In the genomic region with DNA sequence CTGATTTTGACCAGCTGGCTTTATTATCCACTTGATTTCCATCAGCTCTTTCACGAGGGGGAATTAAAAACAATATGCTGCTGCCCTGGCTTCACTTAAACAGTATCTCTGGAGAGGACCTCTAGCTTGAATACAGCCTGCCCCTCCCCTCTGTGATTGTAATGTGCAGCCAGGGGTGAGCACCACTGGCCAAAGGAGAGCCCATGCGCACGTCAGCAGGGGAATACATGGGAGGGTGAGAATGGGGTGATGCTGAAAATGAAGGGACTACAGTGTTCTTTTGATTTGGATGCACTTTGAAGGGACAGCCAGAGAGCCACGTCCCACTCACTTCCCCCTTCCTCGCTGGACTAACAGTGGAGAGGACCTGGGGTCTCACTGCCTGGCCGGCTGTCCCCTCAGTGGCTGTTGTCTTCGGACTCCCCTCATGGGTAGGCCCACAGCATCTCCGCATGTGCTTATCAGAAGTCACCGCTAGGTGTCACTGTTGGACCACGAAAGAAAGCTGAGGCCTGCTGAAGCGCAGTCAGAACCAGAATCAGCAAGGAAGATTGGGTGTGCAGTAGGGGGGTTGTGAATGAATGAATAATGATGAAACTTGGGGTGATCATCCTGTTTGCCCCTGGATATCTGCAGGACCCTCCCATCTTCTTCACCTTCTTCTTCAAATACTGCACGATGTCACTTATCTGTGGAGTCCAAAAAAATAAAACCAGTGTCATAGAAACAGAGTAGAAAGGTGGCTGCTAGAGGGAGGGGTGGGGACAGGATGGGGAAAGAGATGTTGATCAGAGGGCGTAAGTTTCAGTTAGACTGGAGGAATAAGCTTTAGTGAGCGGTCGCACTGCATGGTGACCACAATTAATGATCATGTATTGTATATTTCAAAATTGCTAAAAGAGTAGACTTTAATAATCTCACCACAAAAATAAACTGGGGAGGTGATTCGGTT, we compare ENCODE assay signal across 8 cellular contexts. TPM values are rescaled to one million over a fixed set of nuclear protein-coding genes. Genes with fewer than 3 reads are reported as not detected.
DNase-seq lines count a peak whose midpoint lies in the region; ATAC-seq and TF ChIP-seq lines count a peak whose summit lies in the region.

No MANE protein-coding gene starts in this region.

- no peak overlapping the region for H3K4me3 Mint-ChIP-seq in activated CD4-positive, alpha-beta memory T cell treated with anti-CD3 and anti-CD28 coated beads for 36 hours
- no peak overlapping the region for H3K4me3 Mint-ChIP-seq in memory B cell

- intact Hi-C loops in activated CD4-positive, alpha-beta memory T cell treated with anti-CD3 and anti-CD28 coated beads for 36 hours (cut with micrococcal nuclease): loop anchor here (1.0 to 2.0 kb wide), 4 partner anchors 427 to 947 kb away; no protein-coding TSS in a partner anchor
- intact Hi-C loops in dorsolateral prefrontal cortex (cut with DNase I): loop anchor here (5.0 to 10.0 kb wide), 6 partner anchors 135 to 538 kb away; no protein-coding TSS in a partner anchor

- no peak overlapping the region for H3K27ac Mint-ChIP-seq in activated CD4-positive, alpha-beta memory T cell treated with anti-CD3 and anti-CD28 coated beads for 36 hours
- peak overlapping the region; percentile 11 for H3K27ac Mint-ChIP-seq in memory B cell

- peak overlapping the region in 34 of 59 donors; percentile 1 to 65 (median 36) for H3K27ac ChIP-seq in dorsolateral prefrontal cortex

- no peaks in the 10 kb centered on the region for H3K9me3 Mint-ChIP-seq in activated CD4-positive, alpha-beta memory T cell treated with anti-CD3 and anti-CD28 coated beads for 36 hours
- H3K9me3 Mint-ChIP-seq in memory B cell: no peaks in the 10 kb centered on the region

- CTCF ChIA-PET in AG04449 (lab: Yijun Ruan, JAX): interaction anchor here (0.6 to 4.5 kb wide), 75 partner anchors 8 to 1342 kb away, joined by 3 to 113 read pairs (median 4); partner anchors contain the start of gene MID1
- CTCF ChIA-PET in activated CD4-positive, alpha-beta memory T cell treated with anti-CD3 and anti-CD28 coated beads for 36 hours (lab: Charles Lee): interaction anchor here (0.6 to 3.8 kb wide), 20 partner anchors 8 to 965 kb away, joined by 3 to 38 read pairs (median 4); partner anchors contain the start of gene MID1

- no peaks in the 10 kb centered on the region for H3K27me3 Mint-ChIP-seq in activated CD4-positive, alpha-beta memory T cell treated with anti-CD3 and anti-CD28 coated beads for 36 hours
- H3K27me3 Mint-ChIP-seq in memory B cell: no peaks in the 10 kb centered on the region

- no peak for DNase-seq in AG04449 (ENCODE audit: low read depth, low spot score)
- DNase-seq in NCI-H510A (lab: John Stamatoyannopoulos, UW): peak; percentile 19
- DNase-seq in activated CD4-positive, alpha-beta memory T cell treated with anti-CD3 and anti-CD28 coated beads for 36 hours: peak; percentile 75
- DNase-seq in dorsolateral prefrontal cortex: peak; percentile 67 to 88 (median 82)
- DNase-seq in memory B cell (ENCODE audit: low spot score in 2 of 2): peak; percentile 74 to 92
- DNase-seq in stimulated activated CD8-positive, alpha-beta memory T cell treated with anti-CD3 and anti-CD28 coated beads, Interleukin-15, amount 100 ng/mL, for 4 hours (ENCODE audit: low read depth in 2 of 2): peak; percentile 23 to 30

- H3K4me3 ChIP-seq in AG04449 (ENCODE audit: low read depth, low read length) (no peak overlapping the region), dorsolateral prefrontal cortex (no peak overlapping the region)

- ATAC-seq in GM18519 (IDR thresholded peaks at IDR 0.05; ENCODE audit: low FRiP score, unreplicated experiment): peak; percentile 85
- peak; percentile 81 for ATAC-seq in HG03108 (IDR thresholded peaks at IDR 0.05; ENCODE audit: unreplicated experiment)
- ATAC-seq in memory B cell (ENCODE audit: low read depth): peak; percentile 85

- H3K27me3 ChIP-seq in dorsolateral prefrontal cortex: peaks cover 0 to 62% (median 11%) of the 10 kb centered on the region in 45 donors

- no peaks in the 10 kb centered on the region for H3K36me3 Mint-ChIP-seq in activated CD4-positive, alpha-beta memory T cell treated with anti-CD3 and anti-CD28 coated beads for 36 hours
- H3K36me3 Mint-ChIP-seq in memory B cell: peaks cover 24% of the 10 kb centered on the region

- peaks cover 2% of the 10 kb centered on the region for H3K4me1 Mint-ChIP-seq in activated CD4-positive, alpha-beta memory T cell treated with anti-CD3 and anti-CD28 coated beads for 36 hours (ENCODE audit: low read depth)
- peaks cover 12% of the 10 kb centered on the region for H3K4me1 Mint-ChIP-seq in memory B cell

- peak; percentile 56 for TF ChIP-seq CTCF in AG04449 (IDR thresholded peaks at IDR 0.05; ENCODE audit: insufficient read depth, low read length, missing control alignments)
- TF ChIP-seq CTCF in dorsolateral prefrontal cortex (IDR thresholded peaks at IDR 0.05 in 54 of 56, conservative IDR thresholded peaks at IDR 0.05 in 2 of 56; ENCODE audit: low read depth in 1 of 56, partially characterized antibody in 56 of 56): peak; percentile 20 to 97 (median 90)

- POLR2A ChIA-PET in AG04449 (lab: Yijun Ruan, JAX): no interaction called here
- POLR2A ChIA-PET in activated CD4-positive, alpha-beta memory T cell treated with anti-CD3 and anti-CD28 coated beads for 36 hours (lab: Charles Lee): no interaction called here

RNA-seq across cellular contexts. Expression of gene CLCN4, which starts 32.8 kb away (rescaled TPM):
- total RNA-seq in activated CD4-positive, alpha-beta memory T cell treated with anti-CD3 and anti-CD28 coated beads for 36 hours: not detected
- 100 to 1,000 TPM in 11 of 120 experiments, 10 to 100 TPM in 109; 37.8 to 131 (median 77.3) TPM for total RNA-seq in dorsolateral prefrontal cortex

Comparison
In these comparisons a context has a peak if more than half of its experiments do, and no peak if none do; other contexts are left out.
1. RNA of gene CLCN4, which starts 32.8 kb away (total RNA-seq): 37.8 to 131 TPM in dorsolateral prefrontal cortex; not detected in activated CD4-positive, alpha-beta memory T cell treated with anti-CD3 and anti-CD28 coated beads for 36 hours; every median in the first group is over 10 times any median in the second.
2. Peak in every context shown above with its lines, with median percentiles within 50 percentile points of each other: ATAC-seq.